Comparison of ENCODE assay signal across 21 cellular contexts in genomic region chr12:90943248-90943647, GRCh38. TPM values are rescaled to one million over a fixed set of nuclear protein-coding genes. Genes with fewer than 3 reads are reported as not detected.
DNase-seq lines count a peak whose midpoint lies in the region; ATAC-seq, FAIRE-seq and TF ChIP-seq lines count a peak whose summit lies in the region.
"Had no signal": no experiment of that assay in that cellular context is flagged by ENCODE, and none has a peak within 500 bp of the region (broad histone marks: within the 10 kb centered on the region; RNA-seq: fewer than 3 reads in every experiment).

No MANE protein-coding gene starts in this region.

- FAIRE-seq in HepG2 (lab: Jason Lieb, UNC): no peak
- no peak for FAIRE-seq in K562 (lab: Jason Lieb, UNC)
- FAIRE-seq: GM12878 had no signal

- BruUV-seq in HepG2 (replicated peaks; lab: Mats Ljungman, UMichigan) (no TSS peak), K562 (replicated peaks; lab: Mats Ljungman, UMichigan) (no TSS peak)

- H3K36me3 ChIP-seq in HepG2 (replicated peaks in 1 of 2; ENCODE audit: control insufficient read depth in 1 of 2, insufficient read depth in 2 of 2, low read length in 2 of 2): no peaks in the 10 kb centered on the region
- H3K36me3 ChIP-seq in right lobe of liver: no peaks in the 10 kb centered on the region
- no peaks in the 10 kb centered on the region for H3K36me3 ChIP-seq in K562 (ENCODE audit: control insufficient read depth, insufficient read depth, low read length)
- H3K36me3 ChIP-seq: BE2C had no signal

- H3K4me2 ChIP-seq in HepG2 (ENCODE audit: low read depth, low read length) (no peak overlapping the region), K562 (ENCODE audit: insufficient read depth, low read length) (no peak overlapping the region)

- DNase-seq in HepG2 (ENCODE audit: low spot score) (no peak), right lobe of liver (no peak), K562 (ENCODE audit: extremely low read depth in 1 of 4, low spot score in 3 of 4) (no peak), iris pigment epithelial cell (ENCODE audit: low read depth) (peak; percentile 11), NOMO-1 (lab: John Stamatoyannopoulos, UW; ENCODE audit: unreplicated experiment in 2 of 2) (no peak), NCI-H146 treated with DMSO at 0.1 percent for 48 hours (lab: John Stamatoyannopoulos, UW; ENCODE audit: unreplicated experiment) (no peak), NCI-H2227 treated with DMSO at 0.1 percent for 48 hours (lab: John Stamatoyannopoulos, UW) (no peak)
- DNase-seq: 8988T; BE2C; C1 segment of cervical spinal cord; CD4-positive, CD25-positive, alpha-beta regulatory T cell; CD8-positive, alpha-beta memory T cell; COR-L47; DMS 273 treated with DMSO at 0.1 percent for 48 hours; DND-41; EL; GOT3; H7 had no signal

- H3K79me2 ChIP-seq in HepG2 (ENCODE audit: insufficient read depth, low read length) (no peaks in the 10 kb centered on the region), K562 (ENCODE audit: control insufficient read depth, insufficient read depth, low read length) (no peaks in the 10 kb centered on the region)

- H3K9ac ChIP-seq in HepG2 (ENCODE audit: insufficient read depth, low read depth, low read length) (no peak overlapping the region), K562 (ENCODE audit: insufficient read depth in 1 of 2, low read depth in 2 of 2, low read length in 2 of 2) (no peak overlapping the region)

- TF ChIP-seq CTCF in HepG2 (CRISPR knock-in tag; IDR thresholded peaks at IDR 0.05) (no peak), right lobe of liver (IDR thresholded peaks at IDR 0.05) (no peak), K562 (IDR thresholded peaks at IDR 0.05 in 2 of 3, conservative IDR thresholded peaks at IDR 0.05 in 1 of 3; ENCODE audit: insufficient read depth in 2 of 3, low read depth in 1 of 3, low read length in 3 of 3) (no peak)

- TF ChIP-seq POLR2A in HepG2 (IDR thresholded peaks at IDR 0.05; ENCODE audit: insufficient read depth in 1 of 2, low read depth in 2 of 2, low read length in 2 of 2): no peak
- no peak for TF ChIP-seq POLR2A in right lobe of liver (IDR thresholded peaks at IDR 0.05)
- no peak for TF ChIP-seq POLR2A in K562 (conservative IDR thresholded peaks at IDR 0.05)

- WGBS in HepG2 (ENCODE audit: low lambda C conversion rate): 73% methylated on average over 1 of the region's 1 CpG
- WGBS in right lobe of liver (ENCODE audit: insufficient coverage, low coverage, low lambda C conversion rate, missing lambda C conversion rate): 25% methylated on average over 1 of the region's 1 CpG
- WGBS in K562 (ENCODE audit: insufficient coverage, low coverage, missing lambda C conversion rate): 5% methylated on average over 1 of the region's 1 CpG

- H3K9me3 ChIP-seq in HepG2 (ENCODE audit: low read length) (no peaks in the 10 kb centered on the region), right lobe of liver (no peaks in the 10 kb centered on the region), K562 (replicated peaks; ENCODE audit: control insufficient read depth, insufficient read depth, low read depth, low read length) (no peaks in the 10 kb centered on the region)
- H3K9me3 ChIP-seq: BE2C had no signal

- TF ChIP-seq EP300 in HepG2 (IDR thresholded peaks at IDR 0.05; ENCODE audit: low read depth in 2 of 2, low read length in 2 of 2): no peak
- TF ChIP-seq EP300 in HepG2 (CRISPR knock-in tag; IDR thresholded peaks at IDR 0.05; ENCODE audit: borderline replicate concordance): no peak
- no peak for TF ChIP-seq EP300 in K562 (IDR thresholded peaks at IDR 0.05; ENCODE audit: low read length)

- H4K20me1 ChIP-seq in HepG2 (ENCODE audit: insufficient read depth, low read length) (no peaks in the 10 kb centered on the region), K562 (replicated peaks; ENCODE audit: control insufficient read depth, insufficient read depth, low read length) (no peaks in the 10 kb centered on the region)

- in situ Hi-C loops in HepG2 (cut with HindIII; ENCODE audit: extremely low pct_ligation_motif_present, low pct_unique_long_range_greater_than_20kb): no loop called here
- in situ Hi-C loops in K562 (cut with MboI): loop anchor here (25.0 kb wide), 1 partner anchor 1481 kb away; no protein-coding TSS in a partner anchor

- no peaks in the 10 kb centered on the region for H3K4me1 ChIP-seq in HepG2 (ENCODE audit: insufficient read depth, low read length)
- H3K4me1 ChIP-seq in right lobe of liver: peaks cover 0 to 10% (median 0%) of the 10 kb centered on the region in 4 donors
- no peaks in the 10 kb centered on the region for H3K4me1 ChIP-seq in K562 (replicated peaks in 1 of 2; ENCODE audit: control insufficient read depth in 2 of 2, insufficient read depth in 2 of 2, low read length in 2 of 2)
- H3K4me1 ChIP-seq: BE2C had no signal

- no peak overlapping the region for H3K4me3 ChIP-seq in HepG2 (replicated peaks in 1 of 3; ENCODE audit: insufficient read depth in 1 of 3, low read depth in 2 of 3, low read length in 3 of 3)
- no peak overlapping the region for H3K4me3 ChIP-seq in right lobe of liver
- no peak overlapping the region for H3K4me3 ChIP-seq in K562
- H3K4me3 ChIP-seq: GM12878 had no signal

- H2AFZ ChIP-seq in HepG2 (ENCODE audit: low read length) (no peak overlapping the region), K562 (ENCODE audit: low read depth, low read length) (no peak overlapping the region)

- ATAC-seq in HepG2 (no peak), right lobe of liver (no peak), K562 (no peak), GM21526 (IDR thresholded peaks at IDR 0.05; ENCODE audit: low FRiP score, unreplicated experiment) (no peak)
- ATAC-seq: GM12878 had no signal

- POLR2A ChIA-PET in HepG2 (lab: Yijun Ruan, JAX): no interaction called here
- POLR2A ChIA-PET in K562 (lab: Yijun Ruan, JAX): no interaction called here

- no peaks in the 10 kb centered on the region for H3K9me1 ChIP-seq in K562 (ENCODE audit: control insufficient read depth, insufficient read depth, low read length)

- CTCF ChIA-PET in HepG2 (lab: Yijun Ruan, JAX; ENCODE audit: low intra/inter-chr PET ratio, low total read pairs): no interaction called here
- CTCF ChIA-PET in K562 (lab: Yijun Ruan, JAX; ENCODE audit: low intra/inter-chr PET ratio): no interaction called here

- TF ChIP-seq RAD21 in HepG2 (CRISPR knock-in tag; IDR thresholded peaks at IDR 0.05): no peak
- no peak for TF ChIP-seq RAD21 in K562 (CRISPR knock-in tag; conservative IDR thresholded peaks at IDR 0.05 in 1 of 2, IDR thresholded peaks at IDR 0.05 in 1 of 2)

- intact Hi-C loops in HepG2 (cut with micrococcal nuclease; ENCODE audit: unreplicated experiment) (loop anchor here (5.0 kb wide), 1 partner anchor 1401 kb away; no protein-coding TSS in a partner anchor), right lobe of liver (cut with DNase I) (no loop called here), K562 (cut with micrococcal nuclease) (loop anchor here (10.0 kb wide), 1 partner anchor 1468 kb away; no protein-coding TSS in a partner anchor)

- H3K27ac ChIP-seq in HepG2 (ENCODE audit: extremely low read length, insufficient read depth, low read length) (no peak overlapping the region), right lobe of liver (no peak overlapping the region), K562 (ENCODE audit: extremely low read depth, low read depth, low read length) (no peak overlapping the region)

- H3K27me3 ChIP-seq in HepG2 (ENCODE audit: control insufficient read depth in 1 of 2, insufficient read depth in 2 of 2, low read length in 2 of 2): no peaks in the 10 kb centered on the region
- H3K27me3 ChIP-seq in right lobe of liver: no peaks in the 10 kb centered on the region
- no peaks in the 10 kb centered on the region for H3K27me3 ChIP-seq in K562 (ENCODE audit: control insufficient read depth in 2 of 2, insufficient read depth in 2 of 2, low read length in 2 of 2)
- H3K27me3 ChIP-seq: BE2C had no signal

RNA-seq across cellular contexts. Expression of gene CCER1, which starts 11.7 kb away (rescaled TPM):
- total RNA-seq in HepG2 (2016; rRNA removed; fragmentation: Illumina TruSeq; extraction: Trizol) (not detected in 2 replicates), right lobe of liver (not detected), K562 (2014; rRNA removed) (not detected in 2 replicates), K562 (2014; rRNA removed; fragmentation: Illumina TruSeq; extraction: Trizol) (not detected in 2 replicates), K562 (2015; rRNA removed; fragmentation: Illumina TruSeq; extraction: Trizol) (not detected in 2 replicates), K562 (2021) (not detected in 2 replicates)
- total RNA-seq in HepG2 (2016; cell fraction: cytosol; rRNA removed; fragmentation: Illumina TruSeq; extraction: Trizol; ENCODE audit: low read depth): not detected in 2 replicates
- not detected in 2 replicates for total RNA-seq in HepG2 (2016; cell fraction: insoluble cytoplasmic fraction; rRNA removed; fragmentation: Illumina TruSeq; extraction: Trizol)
- not detected in 2 replicates for total RNA-seq in HepG2 (2016; cell fraction: membrane; rRNA removed; fragmentation: Illumina TruSeq; extraction: Trizol)
- not detected in 2 replicates for total RNA-seq in HepG2 (2016; cell fraction: nucleus; rRNA removed; fragmentation: Illumina TruSeq; extraction: Trizol)
- polyA plus RNA-seq in HepG2 (2011; rRNA removed) (not detected in 2 replicates), K562 (2011; rRNA removed) (not detected in 2 replicates), K562 (2014; fragmentation: Illumina TruSeq; extraction: Trizol) (not detected in 2 replicates), K562 (2014; fragmentation: Nextera tagmentation; extraction: Ambion mirVana) (not detected), K562 (2014; rRNA removed) (not detected in 2 replicates)
- polyA plus RNA-seq in HepG2 (2011; cell fraction: cytosol; rRNA removed): not detected in 2 replicates
- polyA plus RNA-seq in HepG2 (2011; cell fraction: nucleus; rRNA removed): not detected in 2 replicates
- not detected in 2 replicates for polyA plus RNA-seq in HepG2 (2012)
- not detected in 2 replicates for polyA plus RNA-seq in HepG2 (2016; cell fraction: cytosol; fragmentation: Illumina TruSeq; extraction: Trizol; ENCODE audit: low read depth)
- not detected in 2 replicates for polyA plus RNA-seq in HepG2 (2016; cell fraction: insoluble cytoplasmic fraction; fragmentation: Illumina TruSeq; extraction: Trizol; ENCODE audit: low read depth)
- not detected in 2 replicates for polyA plus RNA-seq in HepG2 (2016; cell fraction: membrane; fragmentation: Illumina TruSeq; extraction: Trizol; ENCODE audit: low read depth)
- not detected in 2 replicates for polyA plus RNA-seq in HepG2 (2016; cell fraction: nucleus; fragmentation: Illumina TruSeq; extraction: Trizol; ENCODE audit: insufficient read depth, low read depth)
- polyA minus RNA-seq in HepG2 (2011; rRNA and poly(A)+ RNA removed; ENCODE audit: low replicate concordance): not detected in 2 replicates
- polyA minus RNA-seq in HepG2 (2011; cell fraction: cytosol; rRNA and poly(A)+ RNA removed): not detected in 2 replicates
- not detected in 2 replicates for polyA minus RNA-seq in HepG2 (2011; cell fraction: nucleus; rRNA and poly(A)+ RNA removed)
- total RNA-seq in K562 (2011; cell fraction: chromatin; rRNA removed; ENCODE audit: low replicate concordance): not detected in 2 replicates
- not detected in 2 replicates for total RNA-seq in K562 (2011; cell fraction: nucleolus; rRNA removed)
- total RNA-seq in K562 (2011; cell fraction: nucleoplasm; rRNA removed): not detected in 2 replicates
- polyA plus RNA-seq in K562 (2011; cell fraction: cytosol; rRNA removed): not detected in 2 replicates
- not detected in 2 replicates for polyA plus RNA-seq in K562 (2011; cell fraction: nucleus; rRNA removed)
- polyA plus RNA-seq in K562 (2012): not detected in 2 replicates
- polyA minus RNA-seq in K562 (2011; rRNA and poly(A)+ RNA removed): not detected in 2 replicates
- not detected in 2 replicates for polyA minus RNA-seq in K562 (2011; cell fraction: cytosol; rRNA and poly(A)+ RNA removed)
- not detected in 2 replicates for polyA minus RNA-seq in K562 (2011; cell fraction: nucleus; rRNA and poly(A)+ RNA removed)
- total RNA-seq: CD4-positive, CD25-positive, alpha-beta regulatory T cell; CD8-positive, alpha-beta memory T cell; G401; GM12878; H7 had no signal
- polyA plus RNA-seq: CD4-positive, CD25-positive, alpha-beta regulatory T cell; CD8-positive, alpha-beta memory T cell had no signal

Comparison
In these comparisons a context has a peak if more than half of its experiments do, and no peak if none do; other contexts are left out.
1. intact Hi-C loops: an anchor here in HepG2 (5.0 kb wide) and K562 (10.0 kb wide); none called in right lobe of liver.
2. Of the 241 proteins assayed by ChIP-seq in both HepG2 and K562: peak only in HepG2: MAFF and MAFK; only in K562: none; in both: none; in neither: 239.